Comparison of ENCODE assay signal across 8 cellular contexts in the genomic region with DNA sequence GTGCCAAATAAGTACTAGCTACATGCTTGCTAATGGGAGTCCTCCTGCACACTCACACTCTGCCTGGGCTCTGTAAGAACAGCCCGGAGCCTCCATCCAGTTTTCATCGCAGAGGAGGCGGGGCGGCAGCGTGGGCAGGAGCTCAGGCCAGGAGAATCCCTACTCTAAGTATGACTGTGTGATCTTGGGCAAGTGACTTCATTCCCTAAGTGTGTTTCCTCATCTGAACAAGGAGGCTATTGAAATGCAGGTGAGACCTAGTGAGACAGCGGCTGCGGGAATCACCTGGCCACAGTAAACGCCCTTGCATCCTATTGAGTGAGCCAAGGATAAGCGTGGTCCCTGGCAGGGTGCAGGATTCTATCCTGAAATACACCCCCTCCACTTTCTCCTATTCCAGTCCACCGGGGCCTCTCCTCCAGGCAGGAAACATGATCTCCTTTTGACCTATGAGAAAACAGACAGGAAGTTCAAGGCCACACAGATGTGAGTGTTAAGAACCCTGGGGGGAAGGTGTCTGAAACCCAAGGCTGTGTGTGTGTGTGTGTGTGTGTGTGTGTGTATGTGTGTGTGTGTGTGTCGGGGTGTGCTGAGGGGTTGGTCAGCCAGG. TPM values are rescaled to one million over a fixed set of nuclear protein-coding genes. Genes with fewer than 3 reads are reported as not detected.
A peak's percentile ranks its signal among the peaks of the same experiment; 100 is the strongest.
DNase-seq lines count a peak whose midpoint lies in the region; ATAC-seq, FAIRE-seq and TF ChIP-seq lines count a peak whose summit lies in the region.
"Had no signal": no experiment of that assay in that cellular context is flagged by ENCODE, and none has a peak within 500 bp of the region (broad histone marks: within the 10 kb centered on the region; RNA-seq: fewer than 3 reads in every experiment).

No MANE protein-coding gene starts in this region.

- H3K4me1 Mint-ChIP-seq in activated CD8-positive, alpha-beta T cell treated with anti-CD3 and anti-CD28 coated beads, Interleukin-2, amount 10 ng/mL, durations not matched to agents 7 days and 5 days (ENCODE audit: low read depth): peaks cover 61% of the 10 kb centered on the region
- peaks cover 33% of the 10 kb centered on the region for H3K4me1 Mint-ChIP-seq in mesothelial cell of epicardium

- CTCF ChIA-PET in activated CD8-positive, alpha-beta T cell treated with anti-CD3 and anti-CD28 coated beads, Interleukin-2, amount 10 ng/mL, durations not matched to agents 7 days and 5 days (lab: Charles Lee): interaction anchor here (1.0 to 1.2 kb wide), 2 partner anchors 53 to 243 kb away, joined by 3 to 5 read pairs; no protein-coding TSS in a partner anchor

- peak overlapping the region; percentile 17 for H3K27ac Mint-ChIP-seq in activated CD8-positive, alpha-beta T cell treated with anti-CD3 and anti-CD28 coated beads, Interleukin-2, amount 10 ng/mL, durations not matched to agents 7 days and 5 days
- H3K27ac Mint-ChIP-seq in mesothelial cell of epicardium: peak overlapping the region; percentile 73

- H3K27me3 Mint-ChIP-seq in activated CD8-positive, alpha-beta T cell treated with anti-CD3 and anti-CD28 coated beads, Interleukin-2, amount 10 ng/mL, durations not matched to agents 7 days and 5 days (ENCODE audit: low read depth): peaks cover 20% of the 10 kb centered on the region
- no peaks in the 10 kb centered on the region for H3K27me3 Mint-ChIP-seq in mesothelial cell of epicardium (ENCODE audit: low read depth)

- H3K9me3 Mint-ChIP-seq in activated CD8-positive, alpha-beta T cell treated with anti-CD3 and anti-CD28 coated beads, Interleukin-2, amount 10 ng/mL, durations not matched to agents 7 days and 5 days (ENCODE audit: insufficient read depth): no peaks in the 10 kb centered on the region
- no peaks in the 10 kb centered on the region for H3K9me3 Mint-ChIP-seq in mesothelial cell of epicardium

- H3K36me3 Mint-ChIP-seq in activated CD8-positive, alpha-beta T cell treated with anti-CD3 and anti-CD28 coated beads, Interleukin-2, amount 10 ng/mL, durations not matched to agents 7 days and 5 days (ENCODE audit: low read depth): no peaks in the 10 kb centered on the region
- no peaks in the 10 kb centered on the region for H3K36me3 Mint-ChIP-seq in mesothelial cell of epicardium

- POLR2A ChIA-PET in activated CD8-positive, alpha-beta T cell treated with anti-CD3 and anti-CD28 coated beads, Interleukin-2, amount 10 ng/mL, durations not matched to agents 7 days and 5 days (lab: Charles Lee): interaction anchor here (1.2 kb wide), 1 partner anchor 15 kb away, joined by 3 read pairs; no protein-coding TSS in a partner anchor

- FAIRE-seq in HTR-8/SVneo (lab: Jason Lieb, UNC): peak; percentile 85

- DNase-seq in ELR (ENCODE audit: low read depth) (peak; percentile 64), HTR-8/SVneo (ENCODE audit: insufficient read length, low spot score) (no peak), mesothelial cell of epicardium (ENCODE audit: low spot score in 2 of 2, unreplicated experiment in 2 of 2) (no peak), COR-L47 (lab: John Stamatoyannopoulos, UW) (no peak), KG1 (lab: John Stamatoyannopoulos, UW) (no peak)
- peak; percentile 69 for DNase-seq in activated CD8-positive, alpha-beta T cell treated with anti-CD3 and anti-CD28 coated beads, Interleukin-2, amount 10 ng/mL, durations not matched to agents 7 days and 5 days

- peak; percentile 34 for ATAC-seq in activated CD8-positive, alpha-beta T cell treated with anti-CD3 and anti-CD28 coated beads, Interleukin-2, amount 10 ng/mL, durations not matched to agents 7 days and 5 days
- ATAC-seq in HG02642 (IDR thresholded peaks at IDR 0.05; ENCODE audit: poor library complexity, unreplicated experiment): no peak
- ATAC-seq: left lobe of liver had no signal

- no peak overlapping the region for H3K4me3 Mint-ChIP-seq in activated CD8-positive, alpha-beta T cell treated with anti-CD3 and anti-CD28 coated beads, Interleukin-2, amount 10 ng/mL, durations not matched to agents 7 days and 5 days
- H3K4me3 Mint-ChIP-seq in mesothelial cell of epicardium: no peak overlapping the region

- no peak for TF ChIP-seq CTCF in mesothelial cell of epicardium (IDR thresholded peaks at IDR 0.05; ENCODE audit: unreplicated experiment)

RNA-seq across cellular contexts. Expression of a gene that starts 5.2 kb away (rescaled TPM):
- total RNA-seq in activated CD8-positive, alpha-beta T cell treated with anti-CD3 and anti-CD28 coated beads, Interleukin-2, amount 10 ng/mL, durations not matched to agents 7 days and 5 days: 10 to 100 TPM; 24.4 to 24.6 TPM
- 127 to 137 TPM (median 129 TPM) in 3 replicates for total RNA-seq in mesothelial cell of epicardium

Comparison
In these comparisons a context has a peak if more than half of its experiments do, and no peak if none do; other contexts are left out.
1. DNase-seq: peak in ELR (single experiment) and activated CD8-positive, alpha-beta T cell treated with anti-CD3 and anti-CD28 coated beads, Interleukin-2, amount 10 ng/mL, durations not matched to agents 7 days and 5 days (single experiment); none in HTR-8/SVneo (single experiment), mesothelial cell of epicardium (0 of 2), COR-L47 (single experiment) and KG1 (single experiment).